ENCODE assay signal across 24 cellular contexts in the genomic region with DNA sequence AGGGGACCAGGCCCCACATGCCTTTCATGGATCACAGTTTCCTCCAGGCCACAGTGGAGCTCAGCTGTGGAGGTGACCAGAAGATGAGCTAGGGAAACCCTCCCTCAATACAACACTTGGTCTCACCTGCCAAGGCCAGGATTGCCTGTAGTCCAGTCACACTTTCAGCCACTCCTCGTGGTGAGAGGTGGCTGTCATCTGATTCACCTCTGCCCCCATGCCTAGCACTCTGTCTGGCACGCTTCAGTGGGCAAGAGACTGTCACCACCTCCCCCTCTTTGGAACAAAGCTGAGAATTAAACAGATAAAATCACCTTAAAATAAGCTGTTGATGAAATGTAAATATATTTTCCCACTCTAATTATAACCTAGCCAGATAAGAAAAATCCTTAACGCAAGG. TPM values are rescaled to one million over a fixed set of nuclear protein-coding genes. Genes with fewer than 3 reads are reported as not detected.
DNase-seq lines count a peak whose midpoint lies in the region; ATAC-seq, FAIRE-seq and TF ChIP-seq lines count a peak whose summit lies in the region.
"Had no signal": no experiment of that assay in that cellular context is flagged by ENCODE, and none has a peak within 500 bp of the region (broad histone marks: within the 10 kb centered on the region; RNA-seq: fewer than 3 reads in every experiment).

No MANE protein-coding gene starts in this region.

- H3K27ac ChIP-seq in left ventricle myocardium inferior (replicated peaks), result no peak overlapping the region
- H3K27ac ChIP-seq: tibial artery had no signal

- H3K27me3 Mint-ChIP-seq in brain (peaks cover 28% of the 10 kb centered on the region), neural crest cell (ENCODE audit: low read depth) (peaks cover 10% of the 10 kb centered on the region)

- H3K9me3 ChIP-seq in left ventricle myocardium inferior (replicated peaks), result no peaks in the 10 kb centered on the region
- H3K9me3 ChIP-seq: tibial artery had no signal

- peak; percentile 21 for DNase-seq in GM12865 (ENCODE audit: low read depth)
- no peak for DNase-seq in HTR-8/SVneo (ENCODE audit: insufficient read length, low spot score)
- DNase-seq in neural crest cell (ENCODE audit: low read depth, low spot score), result no peak
- DNase-seq in left ventricle myocardium inferior, result no peak
- DNase-seq: activated CD4-positive, alpha-beta T cell treated with anti-CD3 and anti-CD28 coated beads for 1 hour; activated effector memory CD4-positive, alpha-beta T cell treated with Interleukin-2 at 50 U/mL for 16 hours; amygdala; central memory CD4-positive, alpha-beta T cell; DND-41; dorsolateral prefrontal cortex; erythroblast; H7; mammary epithelial cell; NCI-H1048; NCI-H2081; RPMI8226; stimulated activated naive CD4-positive, alpha-beta T cell; tibial artery had no signal

- peaks cover 26% of the 10 kb centered on the region for H3K4me1 ChIP-seq in left ventricle myocardium inferior

- intact Hi-C loops in left ventricle myocardium inferior (cut with micrococcal nuclease), result loop anchor here (10.0 kb wide), 1 partner anchor 64 kb away; no protein-coding TSS in a partner anchor

- no peak for TF ChIP-seq CTCF in GM12865 (IDR thresholded peaks at IDR 0.05; ENCODE audit: insufficient read depth, low read depth, low read length, missing control alignments)
- no peak for TF ChIP-seq CTCF in brain (conservative IDR thresholded peaks at IDR 0.05)
- TF ChIP-seq CTCF in neural crest cell (conservative IDR thresholded peaks at IDR 0.05), result no peak
- TF ChIP-seq CTCF in left ventricle myocardium inferior (IDR thresholded peaks at IDR 0.05; ENCODE audit: borderline replicate concordance), result no peak

- H3K4me3 ChIP-seq in GM12865 (ENCODE audit: low read depth, low read length) (no peak overlapping the region), left ventricle myocardium inferior (no peak overlapping the region)

- H3K4me1 Mint-ChIP-seq in brain, result peaks cover 15% of the 10 kb centered on the region
- H3K4me1 Mint-ChIP-seq in neural crest cell, result peaks cover 26% of the 10 kb centered on the region

- FAIRE-seq in HTR-8/SVneo (lab: Jason Lieb, UNC), result peak; percentile 72
- FAIRE-seq: frontal cortex, keratinocyte had no signal

- H3K9me3 Mint-ChIP-seq in brain (peaks cover 0 to 7% (median 0%) of the 10 kb centered on the region in 5 experiments), neural crest cell (no peaks in the 10 kb centered on the region)

- H3K36me3 Mint-ChIP-seq in brain (no peaks in the 10 kb centered on the region), neural crest cell (ENCODE audit: low read depth) (no peaks in the 10 kb centered on the region)

- no peaks in the 10 kb centered on the region for H3K27me3 ChIP-seq in left ventricle myocardium inferior (ENCODE audit: low read depth)

- H3K4me3 Mint-ChIP-seq in brain (peak overlapping the region in 4 of 5 experiments; percentile 5 to 40 (median 21)), neural crest cell (peak overlapping the region; percentile 54)

- no peaks in the 10 kb centered on the region for H3K36me3 ChIP-seq in left ventricle myocardium inferior
- H3K36me3 ChIP-seq: tibial artery had no signal

- H3K27ac Mint-ChIP-seq in brain (no peak overlapping the region), neural crest cell (ENCODE audit: unreplicated experiment) (no peak overlapping the region)
- H3K27ac Mint-ChIP-seq: progenitor cell of endocrine pancreas had no signal

- ATAC-seq in GM21529 (IDR thresholded peaks at IDR 0.05; ENCODE audit: unreplicated experiment), result no peak
- no peak for ATAC-seq in HG02798 (IDR thresholded peaks at IDR 0.05; ENCODE audit: poor library complexity, unreplicated experiment)

RNA-seq across cellular contexts. Expression of a gene that starts 4.0 kb away (rescaled TPM):
- polyA plus RNA-seq in brain (ENCODE audit: insufficient read depth, low read depth, low replicate concordance), result 6.1 TPM
- total RNA-seq in neural crest cell (51.9 and 52.1 TPM in 2 replicates), left ventricle myocardium inferior (9.6 TPM)

RNA-seq across cellular contexts. Expression of a gene that starts 30.7 kb away (rescaled TPM):
- 0.71 TPM for polyA plus RNA-seq in brain (ENCODE audit: insufficient read depth, low read depth, low replicate concordance)
- total RNA-seq in neural crest cell (0.98 and 1.7 TPM in 2 replicates), left ventricle myocardium inferior (0.30 TPM)
- total RNA-seq: frontal cortex had no signal

RNA-seq across cellular contexts. Expression of a gene that starts 58.4 kb away (rescaled TPM):
- polyA plus RNA-seq in brain (ENCODE audit: insufficient read depth, low read depth, low replicate concordance), result 7.9 TPM
- total RNA-seq in neural crest cell, result 27.5 and 28.9 TPM in 2 replicates
- 51.4 TPM for total RNA-seq in left ventricle myocardium inferior
